1 cellular context compared by ENCODE assay signal in genomic region chr16:11298143-11298900, GRCh38.
TF ChIP-seq lines count a peak whose summit lies in the region.

No MANE protein-coding gene starts in this region.

TF ChIP-seq in HepG2, 621 proteins besides CTCF, POLR2A, EP300 and RAD21 (continues in another document):
- TF ChIP-seq ZNF609 (CRISPR knock-in tag; IDR thresholded peaks at IDR 0.05; ENCODE audit: borderline replicate concordance) = no peak
- TF ChIP-seq ZNF232 (CRISPR knock-in tag; IDR thresholded peaks at IDR 0.05; ENCODE audit: borderline replicate concordance) = no peak; the same call in 1 of the 2 replicates
- 0 out of 2 replicates have a peak, but pooled peaks have one; percentile 28 for TF ChIP-seq NFATC3 (CRISPR knock-in tag; IDR thresholded peaks at IDR 0.05)
- no peak for TF ChIP-seq TGIF2 (CRISPR knock-in tag; IDR thresholded peaks at IDR 0.05)
- TF ChIP-seq YEATS2 (CRISPR knock-in tag; IDR thresholded peaks at IDR 0.05; ENCODE audit: borderline replicate concordance) = no peak
- TF ChIP-seq GLI4 (CRISPR knock-in tag; IDR thresholded peaks at IDR 0.05; ENCODE audit: borderline replicate concordance) = peak; percentile 19; the same call in 1 of the 2 replicates
- no peak for TF ChIP-seq KDM5A (IDR thresholded peaks at IDR 0.05; ENCODE audit: borderline replicate concordance, low read length)
- no peak for TF ChIP-seq KLF15 (CRISPR knock-in tag; IDR thresholded peaks at IDR 0.05; ENCODE audit: borderline replicate concordance)
- TF ChIP-seq KDM6A (CRISPR knock-in tag; IDR thresholded peaks at IDR 0.05; ENCODE audit: low read depth) = no peak
- TF ChIP-seq STAT6 (CRISPR knock-in tag; IDR thresholded peaks at IDR 0.05; ENCODE audit: borderline replicate concordance) = no peak
- TF ChIP-seq TBX2 (CRISPR knock-in tag; IDR thresholded peaks at IDR 0.05; ENCODE audit: borderline replicate concordance) = no peak
- no peak for TF ChIP-seq ZNF24 (IDR thresholded peaks at IDR 0.05)
- TF ChIP-seq, protein P1, sequence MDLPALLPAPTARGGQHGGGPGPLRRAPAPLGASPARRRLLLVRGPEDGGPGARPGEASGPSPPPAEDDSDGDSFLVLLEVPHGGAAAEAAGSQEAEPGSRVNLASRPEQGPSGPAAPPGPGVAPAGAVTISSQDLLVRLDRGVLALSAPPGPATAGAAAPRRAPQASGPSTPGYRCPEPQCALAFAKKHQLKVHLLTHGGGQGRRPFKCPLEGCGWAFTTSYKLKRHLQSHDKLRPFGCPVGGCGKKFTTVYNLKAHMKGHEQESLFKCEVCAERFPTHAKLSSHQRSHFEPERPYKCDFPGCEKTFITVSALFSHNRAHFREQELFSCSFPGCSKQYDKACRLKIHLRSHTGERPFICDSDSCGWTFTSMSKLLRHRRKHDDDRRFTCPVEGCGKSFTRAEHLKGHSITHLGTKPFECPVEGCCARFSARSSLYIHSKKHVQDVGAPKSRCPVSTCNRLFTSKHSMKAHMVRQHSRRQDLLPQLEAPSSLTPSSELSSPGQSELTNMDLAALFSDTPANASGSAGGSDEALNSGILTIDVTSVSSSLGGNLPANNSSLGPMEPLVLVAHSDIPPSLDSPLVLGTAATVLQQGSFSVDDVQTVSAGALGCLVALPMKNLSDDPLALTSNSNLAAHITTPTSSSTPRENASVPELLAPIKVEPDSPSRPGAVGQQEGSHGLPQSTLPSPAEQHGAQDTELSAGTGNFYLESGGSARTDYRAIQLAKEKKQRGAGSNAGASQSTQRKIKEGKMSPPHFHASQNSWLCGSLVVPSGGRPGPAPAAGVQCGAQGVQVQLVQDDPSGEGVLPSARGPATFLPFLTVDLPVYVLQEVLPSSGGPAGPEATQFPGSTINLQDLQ (CRISPR knock-in tag; IDR thresholded peaks at IDR 0.05) = no peak
- TF ChIP-seq ZBTB38 (CRISPR knock-in tag; IDR thresholded peaks at IDR 0.05) = peak; percentile 59; the same call in 1 of the 2 replicates
- TF ChIP-seq FOXP4 (CRISPR knock-in tag; IDR thresholded peaks at IDR 0.05) = peak; percentile 88
- no peak for TF ChIP-seq ZNF546 (CRISPR knock-in tag; conservative IDR thresholded peaks at IDR 0.05)
- TF ChIP-seq, protein P2, sequence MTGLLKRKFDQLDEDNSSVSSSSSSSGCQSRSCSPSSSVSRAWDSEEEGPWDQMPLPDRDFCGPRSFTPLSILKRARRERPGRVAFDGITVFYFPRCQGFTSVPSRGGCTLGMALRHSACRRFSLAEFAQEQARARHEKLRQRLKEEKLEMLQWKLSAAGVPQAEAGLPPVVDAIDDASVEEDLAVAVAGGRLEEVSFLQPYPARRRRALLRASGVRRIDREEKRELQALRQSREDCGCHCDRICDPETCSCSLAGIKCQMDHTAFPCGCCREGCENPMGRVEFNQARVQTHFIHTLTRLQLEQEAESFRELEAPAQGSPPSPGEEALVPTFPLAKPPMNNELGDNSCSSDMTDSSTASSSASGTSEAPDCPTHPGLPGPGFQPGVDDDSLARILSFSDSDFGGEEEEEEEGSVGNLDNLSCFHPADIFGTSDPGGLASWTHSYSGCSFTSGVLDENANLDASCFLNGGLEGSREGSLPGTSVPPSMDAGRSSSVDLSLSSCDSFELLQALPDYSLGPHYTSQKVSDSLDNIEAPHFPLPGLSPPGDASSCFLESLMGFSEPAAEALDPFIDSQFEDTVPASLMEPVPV (CRISPR knock-in tag; IDR thresholded peaks at IDR 0.05) = 0 out of 2 replicates have a peak, but pooled peaks have one; percentile 74
- TF ChIP-seq ERF (CRISPR knock-in tag; IDR thresholded peaks at IDR 0.05) = no peak
- TF ChIP-seq, protein P3, sequence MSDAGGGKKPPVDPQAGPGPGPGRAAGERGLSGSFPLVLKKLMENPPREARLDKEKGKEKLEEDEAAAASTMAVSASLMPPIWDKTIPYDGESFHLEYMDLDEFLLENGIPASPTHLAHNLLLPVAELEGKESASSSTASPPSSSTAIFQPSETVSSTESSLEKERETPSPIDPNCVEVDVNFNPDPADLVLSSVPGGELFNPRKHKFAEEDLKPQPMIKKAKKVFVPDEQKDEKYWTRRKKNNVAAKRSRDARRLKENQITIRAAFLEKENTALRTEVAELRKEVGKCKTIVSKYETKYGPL (CRISPR knock-in tag; IDR thresholded peaks at IDR 0.05) = no peak
- no peak for TF ChIP-seq ZNF225 (CRISPR knock-in tag; IDR thresholded peaks at IDR 0.05)
- peak; percentile 64 for TF ChIP-seq RARA (CRISPR knock-in tag; IDR thresholded peaks at IDR 0.05)
- no peak for TF ChIP-seq NR0B2 (CRISPR knock-in tag; IDR thresholded peaks at IDR 0.05)
- 0 out of 2 replicates have a peak, but pooled peaks have one; percentile 48 for TF ChIP-seq KDM1A (CRISPR knock-in tag; IDR thresholded peaks at IDR 0.05)
- TF ChIP-seq JARID2 (CRISPR knock-in tag; IDR thresholded peaks at IDR 0.05; ENCODE audit: insufficient replicate concordance) = no peak
- 0 out of 2 replicates have a peak, but pooled peaks have one; percentile 11 for TF ChIP-seq MED1 (CRISPR knock-in tag; IDR thresholded peaks at IDR 0.05)
- TF ChIP-seq, protein P4, sequence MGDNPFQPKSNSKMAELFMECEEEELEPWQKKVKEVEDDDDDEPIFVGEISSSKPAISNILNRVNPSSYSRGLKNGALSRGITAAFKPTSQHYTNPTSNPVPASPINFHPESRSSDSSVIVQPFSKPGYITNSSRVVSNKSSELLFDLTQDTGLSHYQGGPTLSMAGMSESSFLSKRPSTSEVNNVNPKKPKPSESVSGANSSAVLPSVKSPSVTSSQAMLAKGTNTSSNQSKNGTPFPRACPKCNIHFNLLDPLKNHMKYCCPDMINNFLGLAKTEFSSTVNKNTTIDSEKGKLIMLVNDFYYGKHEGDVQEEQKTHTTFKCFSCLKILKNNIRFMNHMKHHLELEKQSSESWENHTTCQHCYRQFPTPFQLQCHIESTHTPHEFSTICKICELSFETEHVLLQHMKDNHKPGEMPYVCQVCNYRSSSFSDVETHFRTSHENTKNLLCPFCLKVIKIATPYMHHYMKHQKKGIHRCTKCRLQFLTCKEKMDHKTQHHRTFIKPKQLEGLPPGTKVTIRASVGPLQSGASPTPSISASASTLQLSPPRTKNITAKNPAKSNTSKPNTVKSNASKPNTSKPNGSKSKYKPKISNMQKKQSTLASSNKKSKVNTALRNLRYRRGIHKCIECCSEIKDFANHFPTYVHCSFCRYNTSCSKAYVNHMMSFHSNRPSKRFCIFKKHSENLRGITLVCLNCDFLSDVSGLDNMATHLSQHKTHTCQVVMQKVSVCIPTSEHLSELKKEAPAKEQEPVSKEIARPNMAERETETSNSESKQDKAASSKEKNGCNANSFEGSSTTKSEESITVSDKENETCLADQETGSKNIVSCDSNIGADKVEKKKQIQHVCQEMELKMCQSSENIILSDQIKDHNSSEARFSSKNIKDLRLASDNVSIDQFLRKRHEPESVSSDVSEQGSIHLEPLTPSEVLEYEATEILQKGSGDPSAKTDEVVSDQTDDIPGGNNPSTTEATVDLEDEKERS (CRISPR knock-in tag; IDR thresholded peaks at IDR 0.05) = no peak
- peak; percentile 68 for TF ChIP-seq CEBPG (CRISPR knock-in tag; IDR thresholded peaks at IDR 0.05)
- TF ChIP-seq ZBTB21 (CRISPR knock-in tag; IDR thresholded peaks at IDR 0.05) = no peak
- no peak for TF ChIP-seq ZNF879 (CRISPR knock-in tag; IDR thresholded peaks at IDR 0.05)
- TF ChIP-seq ZBTB14 (CRISPR knock-in tag; IDR thresholded peaks at IDR 0.05) = 0 out of 2 replicates have a peak, but pooled peaks have one; percentile 9
- TF ChIP-seq SNAI1 (CRISPR knock-in tag; IDR thresholded peaks at IDR 0.05; ENCODE audit: borderline replicate concordance) = 0 out of 2 replicates have a peak, but pooled peaks have one; percentile 60
- TF ChIP-seq ZNF510 (CRISPR knock-in tag; IDR thresholded peaks at IDR 0.05; ENCODE audit: low read depth) = no peak
- no peak for TF ChIP-seq ZSCAN9 (CRISPR knock-in tag; IDR thresholded peaks at IDR 0.05; ENCODE audit: borderline replicate concordance)
- TF ChIP-seq ARID2 (CRISPR knock-in tag; IDR thresholded peaks at IDR 0.05; ENCODE audit: borderline replicate concordance) = 0 out of 2 replicates have a peak, but pooled peaks have one; percentile 90
- no peak for TF ChIP-seq RELA (CRISPR knock-in tag; IDR thresholded peaks at IDR 0.05)
- TF ChIP-seq, protein P5, sequence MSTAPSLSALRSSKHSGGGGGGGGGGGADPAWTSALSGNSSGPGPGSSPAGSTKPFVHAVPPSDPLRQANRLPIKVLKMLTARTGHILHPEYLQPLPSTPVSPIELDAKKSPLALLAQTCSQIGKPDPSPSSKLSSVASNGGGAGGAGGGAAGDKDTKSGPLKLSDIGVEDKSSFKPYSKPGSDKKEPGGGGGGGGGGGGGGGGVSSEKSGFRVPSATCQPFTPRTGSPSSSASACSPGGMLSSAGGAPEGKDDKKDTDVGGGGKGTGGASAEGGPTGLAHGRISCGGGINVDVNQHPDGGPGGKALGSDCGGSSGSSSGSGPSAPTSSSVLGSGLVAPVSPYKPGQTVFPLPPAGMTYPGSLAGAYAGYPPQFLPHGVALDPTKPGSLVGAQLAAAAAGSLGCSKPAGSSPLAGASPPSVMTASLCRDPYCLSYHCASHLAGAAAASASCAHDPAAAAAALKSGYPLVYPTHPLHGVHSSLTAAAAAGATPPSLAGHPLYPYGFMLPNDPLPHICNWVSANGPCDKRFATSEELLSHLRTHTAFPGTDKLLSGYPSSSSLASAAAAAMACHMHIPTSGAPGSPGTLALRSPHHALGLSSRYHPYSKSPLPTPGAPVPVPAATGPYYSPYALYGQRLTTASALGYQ (CRISPR knock-in tag; IDR thresholded peaks at IDR 0.05) = 0 out of 2 replicates have a peak, but pooled peaks have one; percentile 6
